Comparison of ENCODE assay signal across 16 cellular contexts in the genomic region with DNA sequence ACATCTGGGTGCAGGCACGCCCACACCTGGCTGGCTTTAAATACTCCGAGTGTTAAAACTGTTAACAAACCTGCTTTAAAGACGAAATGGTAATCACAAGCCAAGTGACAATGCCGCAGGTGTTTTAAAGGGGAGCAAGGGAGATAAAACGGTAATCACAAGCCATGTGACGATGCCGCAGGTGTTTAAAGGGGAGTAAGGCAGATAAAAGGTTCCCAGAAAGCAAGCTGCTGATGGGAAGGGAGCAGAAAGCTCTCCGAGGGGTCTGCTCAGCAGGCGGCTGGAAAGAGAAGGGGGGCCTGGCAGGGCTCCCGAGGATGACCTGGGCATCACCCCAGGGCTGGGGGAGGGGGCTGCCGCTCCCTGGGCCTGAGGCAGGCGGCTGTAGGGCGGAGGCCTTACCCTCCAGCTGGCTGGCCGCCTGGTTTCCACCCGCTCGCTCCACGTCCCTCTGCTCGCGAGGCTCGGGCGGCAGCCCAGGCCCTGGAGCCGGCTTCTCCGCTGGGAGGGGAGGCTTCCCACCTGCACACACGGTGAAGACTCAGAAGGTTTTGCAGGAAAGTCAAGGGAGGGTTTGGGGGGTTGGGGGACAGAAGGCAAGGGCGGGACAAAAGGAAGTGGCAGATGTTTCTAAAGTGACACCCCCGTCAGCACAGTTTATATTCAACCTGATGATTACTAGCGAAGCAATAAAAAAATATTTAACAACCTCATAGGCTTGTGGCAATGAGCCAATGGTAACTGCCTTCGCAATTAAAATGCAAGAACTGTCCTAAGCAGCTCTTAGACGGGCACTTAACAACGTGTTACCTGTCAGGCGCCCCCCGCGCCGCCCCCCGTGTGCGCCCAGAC. TPM values are rescaled to one million over a fixed set of nuclear protein-coding genes. Genes with fewer than 3 reads are reported as not detected.
DNase-seq lines count a peak whose midpoint lies in the region; ATAC-seq and TF ChIP-seq lines count a peak whose summit lies in the region.
"Had no signal": no experiment of that assay in that cellular context is flagged by ENCODE, and none has a peak within 500 bp of the region (broad histone marks: within the 10 kb centered on the region; RNA-seq: fewer than 3 reads in every experiment).

No MANE protein-coding gene starts in this region.

- H2AFZ ChIP-seq in OCI-LY7 (ENCODE audit: low read length) = no peak overlapping the region

- intact Hi-C loops in OCI-LY7 (cut with micrococcal nuclease; ENCODE audit: unreplicated experiment) = loop anchor here (1.0 kb wide), 1 partner anchor 44 kb away; no protein-coding TSS in a partner anchor
- intact Hi-C loops in left colon (cut with DNase I, micrococcal nuclease) = loop anchor here (5.0 to 10.0 kb wide), 2 partner anchors 233 to 351 kb away; no protein-coding TSS in a partner anchor
- intact Hi-C loops in sciatic nerve (cut with DNase I) = loop anchor here (10.0 kb wide), 1 partner anchor 353 kb away; no protein-coding TSS in a partner anchor
- intact Hi-C loops in upper lobe of right lung (cut with DNase I) = loop anchor here (10.0 kb wide), 2 partner anchors 233 to 333 kb away; no protein-coding TSS in a partner anchor

- no peaks in the 10 kb centered on the region for H4K20me1 ChIP-seq in OCI-LY7 (ENCODE audit: insufficient read depth, low read length)

- peak overlapping the region; percentile 76 for H3K4me2 ChIP-seq in OCI-LY7 (ENCODE audit: low read length)

- H3K36me3 ChIP-seq in OCI-LY7 (ENCODE audit: insufficient read depth, low read length) = peaks cover 21% of the 10 kb centered on the region
- peaks cover 33% of the 10 kb centered on the region for H3K36me3 ChIP-seq in upper lobe of right lung

- peaks cover 7% of the 10 kb centered on the region for H3K36me3 Mint-ChIP-seq in IgD-negative memory B cell

- POLR2A ChIA-PET in OCI-LY7 (lab: Charles Lee) = interaction anchor here (0.6 to 1.2 kb wide), 3 partner anchors 24 to 267 kb away, joined by 3 read pairs; partner anchors contain the start of gene CEP131

- peak overlapping the region; percentile 25 to 66 (median 58) for H3K4me3 Mint-ChIP-seq in IgD-negative memory B cell
- H3K4me3 Mint-ChIP-seq: activated CD8-positive, alpha-beta T cell treated with anti-CD3 and anti-CD28 coated beads, Interleukin-2, amount 10 ng/mL, durations not matched to agents 7 days and 5 days; activated naive CD4-positive, alpha-beta T cell treated with anti-CD3 and anti-CD28 coated beads, Interleukin-2, amount 50 U/mL, for 24 hours; stimulated activated naive CD8-positive, alpha-beta T cell treated with anti-CD3 and anti-CD28 coated beads, Interleukin-15, Interleukin-2, amounts not matched to agents 100 ng/mL and 50 ng/mL, for 24 hours had no signal

- H3K9me3 ChIP-seq in OCI-LY7 (ENCODE audit: low read length) (no peaks in the 10 kb centered on the region), upper lobe of right lung (no peaks in the 10 kb centered on the region)

- peak overlapping the region in 2 of 3 donors; percentile 67 to 71 for H3K27ac Mint-ChIP-seq in IgD-negative memory B cell
- H3K27ac Mint-ChIP-seq: activated CD8-positive, alpha-beta T cell treated with anti-CD3 and anti-CD28 coated beads, Interleukin-2, amount 10 ng/mL, durations not matched to agents 7 days and 5 days; activated naive CD4-positive, alpha-beta T cell treated with anti-CD3 and anti-CD28 coated beads, Interleukin-2, amount 50 U/mL, for 24 hours; stimulated activated naive CD8-positive, alpha-beta T cell treated with anti-CD3 and anti-CD28 coated beads, Interleukin-15, Interleukin-2, amounts not matched to agents 100 ng/mL and 50 ng/mL, for 24 hours had no signal

- peaks cover 0 to 13% (median 5%) of the 10 kb centered on the region in 3 donors for H3K4me1 Mint-ChIP-seq in IgD-negative memory B cell

- H3K27me3 Mint-ChIP-seq in IgD-negative memory B cell = no peaks in the 10 kb centered on the region
- H3K27me3 Mint-ChIP-seq: activated naive CD4-positive, alpha-beta T cell treated with anti-CD3 and anti-CD28 coated beads, Interleukin-2, amount 50 U/mL, for 24 hours; stimulated activated naive CD8-positive, alpha-beta T cell treated with anti-CD3 and anti-CD28 coated beads, Interleukin-15, Interleukin-2, amounts not matched to agents 100 ng/mL and 50 ng/mL, for 24 hours had no signal

- peak; percentile 70 for DNase-seq in NCI-H2029 treated with DMSO at 0.1 percent for 48 hours (lab: John Stamatoyannopoulos, UW)
- peak; percentile 88 for DNase-seq in OCI-LY7 (ENCODE audit: low spot score)
- DNase-seq in left colon = peak; percentile 65 to 77
- no peak for DNase-seq in foreskin melanocyte
- no peak for DNase-seq in sciatic nerve (ENCODE audit: low spot score)
- no peak for DNase-seq in upper lobe of right lung
- DNase-seq: activated CD8-positive, alpha-beta T cell treated with anti-CD3 and anti-CD28 coated beads, Interleukin-2, amount 10 ng/mL, durations not matched to agents 7 days and 5 days; dermis blood vessel endothelial cell; foreskin keratinocyte; occipital lobe had no signal

- ATAC-seq in left colon (peak; percentile 73), GM21515 (IDR thresholded peaks at IDR 0.05; ENCODE audit: unreplicated experiment) (no peak), sciatic nerve (no peak), upper lobe of right lung (no peak)
- ATAC-seq: foreskin keratinocyte, GM12878, left lobe of liver had no signal

- H3K9me3 Mint-ChIP-seq in IgD-negative memory B cell = no peaks in the 10 kb centered on the region
- H3K9me3 Mint-ChIP-seq: activated naive CD4-positive, alpha-beta T cell treated with anti-CD3 and anti-CD28 coated beads, Interleukin-2, amount 50 U/mL, for 24 hours; stimulated activated naive CD8-positive, alpha-beta T cell treated with anti-CD3 and anti-CD28 coated beads, Interleukin-15, Interleukin-2, amounts not matched to agents 100 ng/mL and 50 ng/mL, for 24 hours had no signal

- H3K9me2 ChIP-seq in OCI-LY7 (ENCODE audit: insufficient read depth, low read length) = no peaks in the 10 kb centered on the region

- TSS peak; percentile 22 for BruUV-seq in OCI-LY7 (replicated peaks; lab: Mats Ljungman, UMichigan)

- CTCF ChIA-PET in OCI-LY7 (lab: Charles Lee; ENCODE audit: unreplicated experiment) = no interaction called here

- peak overlapping the region; percentile 94 for H3K27ac ChIP-seq in OCI-LY7 (ENCODE audit: low read depth, low read length, poor library complexity, severe bottlenecking)
- H3K27ac ChIP-seq in upper lobe of right lung = no peak overlapping the region
- H3K27ac ChIP-seq: foreskin keratinocyte had no signal

- H3K4me1 ChIP-seq in OCI-LY7 (ENCODE audit: insufficient read depth, low read length, poor library complexity, severe bottlenecking) = peaks cover 39% of the 10 kb centered on the region
- H3K4me1 ChIP-seq in upper lobe of right lung = peaks cover 14% of the 10 kb centered on the region
- H3K4me1 ChIP-seq: foreskin keratinocyte had no signal

- no peaks in the 10 kb centered on the region for H3K79me2 ChIP-seq in OCI-LY7 (ENCODE audit: insufficient read depth, low read depth, low read length)

- no peaks in the 10 kb centered on the region for H3K27me3 ChIP-seq in upper lobe of right lung
- H3K27me3 ChIP-seq: foreskin keratinocyte had no signal

- H3K4me3 ChIP-seq in OCI-LY7 (ENCODE audit: low read depth, low read length, poor library complexity, severe bottlenecking) (peak overlapping the region; percentile 57), upper lobe of right lung (no peak overlapping the region)
- H3K4me3 ChIP-seq: GM12878 had no signal

- TF ChIP-seq CTCF in OCI-LY7 (conservative IDR thresholded peaks at IDR 0.05; ENCODE audit: low read length) (0 out of 2 replicates have a peak, but pooled peaks have one; percentile 14), upper lobe of right lung (IDR thresholded peaks at IDR 0.05) (no peak)

RNA-seq across cellular contexts. Expression of gene NDUFAF8, which starts 12.2 kb away (rescaled TPM):
- polyA plus RNA-seq in IgD-negative memory B cell = 91.8 TPM
- total RNA-seq in OCI-LY7 (2014; rRNA removed; shearing (Covaris generic)) = 129 and 161 TPM in 2 replicates
- 151 and 165 TPM in 2 replicates for total RNA-seq in OCI-LY7 (2022)
- 10 to 100 TPM; 23.2 to 29.9 TPM for total RNA-seq in left colon
- 37.4 TPM for total RNA-seq in sciatic nerve
- total RNA-seq in upper lobe of right lung = 32.6 TPM

RNA-seq across cellular contexts. Expression of gene TEPSIN, which starts 12.5 kb away (rescaled TPM):
- 15.3 TPM for polyA plus RNA-seq in IgD-negative memory B cell
- total RNA-seq in OCI-LY7 (2014; rRNA removed; shearing (Covaris generic)) = 29.7 and 46.4 TPM in 2 replicates
- 75.3 and 78.9 TPM in 2 replicates for total RNA-seq in OCI-LY7 (2022)
- 10 to 100 TPM; 34.3 to 34.6 TPM for total RNA-seq in left colon
- total RNA-seq in sciatic nerve = 38.1 TPM
- 40.2 TPM for total RNA-seq in upper lobe of right lung

RNA-seq across cellular contexts. Expression of gene CEP131, which starts 28.6 kb away (rescaled TPM):
- 10.8 TPM for polyA plus RNA-seq in IgD-negative memory B cell
- total RNA-seq in OCI-LY7 (2014; rRNA removed; shearing (Covaris generic)) = 32.9 and 35.0 TPM in 2 replicates
- total RNA-seq in OCI-LY7 (2022) (36.0 and 38.6 TPM in 2 replicates), left colon (1 to 10 TPM; 4.7 to 9.5 TPM), sciatic nerve (10.1 TPM), upper lobe of right lung (7.5 TPM)

RNA-seq across cellular contexts. Expression of gene SLC38A10, which starts 43.8 kb away (rescaled TPM):
- polyA plus RNA-seq in IgD-negative memory B cell = 84.5 TPM
- total RNA-seq in OCI-LY7 (2014; rRNA removed; shearing (Covaris generic)) = 50.5 and 56.0 TPM in 2 replicates
- 147 and 150 TPM in 2 replicates for total RNA-seq in OCI-LY7 (2022)
- 10 to 100 TPM; 84.7 to 86.7 TPM for total RNA-seq in left colon
- total RNA-seq in sciatic nerve = 61.6 TPM
- 87.3 TPM for total RNA-seq in upper lobe of right lung

Comparison
In these comparisons a context has a peak if more than half of its experiments do, and no peak if none do; other contexts are left out.
1. DNase-seq: peak in NCI-H2029 treated with DMSO at 0.1 percent for 48 hours (single experiment), OCI-LY7 (single experiment) and left colon (2 of 2); none in foreskin melanocyte (single experiment), sciatic nerve (single experiment) and upper lobe of right lung (single experiment).